9 cellular contexts compared by ENCODE assay signal in genomic region chr4:121070696-121071639, GRCh38. TPM values are rescaled to one million over a fixed set of nuclear protein-coding genes. Genes with fewer than 3 reads are reported as not detected.
DNase-seq lines count a peak whose midpoint lies in the region; ATAC-seq and TF ChIP-seq lines count a peak whose summit lies in the region.
"Had no signal": no experiment of that assay in that cellular context is flagged by ENCODE, and none has a peak within 500 bp of the region (broad histone marks: within the 10 kb centered on the region; RNA-seq: fewer than 3 reads in every experiment).

No MANE protein-coding gene starts in this region.

- H4K5ac ChIP-seq in IMR-90 (ENCODE audit: low read depth, low read length), result no peak overlapping the region

- POLR2A ChIA-PET in CD4-positive, alpha-beta T cell (lab: Charles Lee), result interaction anchor here (1.0 kb wide), 1 partner anchor 10 kb away, joined by 3 read pairs; no protein-coding TSS in a partner anchor
- POLR2A ChIA-PET in IMR-90 (lab: Charles Lee; ENCODE audit: unreplicated experiment), result interaction anchor here (0.6 kb wide), 1 partner anchor 1006 kb away, joined by 4 read pairs; no protein-coding TSS in a partner anchor

- H3K36me3 ChIP-seq in IMR-90 (ENCODE audit: control insufficient read depth, insufficient read depth, low read length), result no peaks in the 10 kb centered on the region
- no peaks in the 10 kb centered on the region for H3K36me3 ChIP-seq in left ventricle myocardium inferior
- H3K36me3 ChIP-seq in trophoblast cell (ENCODE audit: control insufficient read depth in 1 of 2, insufficient read depth in 2 of 2, low read length in 2 of 2), result no peaks in the 10 kb centered on the region

- no peak overlapping the region for H2BK20ac ChIP-seq in IMR-90 (ENCODE audit: low read depth, low read length)

- DNase-seq in CD4-positive, alpha-beta T cell, result peak in 5 of 10 experiments; percentile 3 to 36 (median 4)
- no peak for DNase-seq in IMR-90
- peak; percentile 40 for DNase-seq in left ventricle myocardium inferior
- peak in 1 of 2 donors; percentile 38 for DNase-seq in trophoblast cell

- 0 out of 2 replicates have a peak overlapping the region, but pooled peaks have one; percentile 9 for H3K4me3 ChIP-seq in IMR-90 (ENCODE audit: insufficient read depth, low read depth, low read length)
- peak overlapping the region; percentile 80 for H3K4me3 ChIP-seq in left ventricle myocardium inferior
- H3K4me3 ChIP-seq in trophoblast cell (ENCODE audit: low read depth, low read length), result peak overlapping the region; percentile 77

- H3K56ac ChIP-seq in IMR-90 (ENCODE audit: extremely low read depth, insufficient read depth, low read length), result no peak overlapping the region

- H2BK12ac ChIP-seq in trophoblast cell (ENCODE audit: low read length), result no peak overlapping the region

- peak overlapping the region; percentile 48 for H2AK9ac ChIP-seq in IMR-90 (replicated peaks; ENCODE audit: low read depth, low read length, poor library complexity)

- 1% methylated on average over 17 of the region's 64 CpGs; no CpG with 5 or more reads in 1 of the 2 experiments for WGBS in IMR-90 (ENCODE audit: extremely low coverage in 2 of 2, insufficient read length in 1 of 2), 2 experiments
- no CpG with 5 or more reads among the region's 64 CpGs for WGBS in trophoblast cell (ENCODE audit: extremely low coverage, insufficient coverage, insufficient read length)

- no peak overlapping the region for H2AK5ac ChIP-seq in IMR-90 (ENCODE audit: low read depth, low read length)
- H2AK5ac ChIP-seq in trophoblast cell (ENCODE audit: low read length), result no peak overlapping the region

- intact Hi-C loops in CD4-positive, alpha-beta T cell (cut with DNase I, micrococcal nuclease), result loop anchor here in 1 of 2 experiments (5.0 kb wide), 1 partner anchor 526 kb away; no protein-coding TSS in a partner anchor
- intact Hi-C loops in IMR-90 (cut with micrococcal nuclease) (no loop called here), left ventricle myocardium inferior (cut with micrococcal nuclease) (no loop called here)

- H4K20me1 ChIP-seq in IMR-90 (ENCODE audit: insufficient read depth, low read length), result no peaks in the 10 kb centered on the region

- H3K9me3 Mint-ChIP-seq in CD4-positive, alpha-beta T cell, result no peaks in the 10 kb centered on the region
- H3K9me3 Mint-ChIP-seq in activated naive CD4-positive, alpha-beta T cell treated with anti-CD3 and anti-CD28 coated beads, Interleukin-2, amount 50 U/mL, for 24 hours, result no peaks in the 10 kb centered on the region
- H3K9me3 Mint-ChIP-seq: memory B cell had no signal

- no peaks in the 10 kb centered on the region for H3K36me3 Mint-ChIP-seq in CD4-positive, alpha-beta T cell (ENCODE audit: low read depth)
- H3K36me3 Mint-ChIP-seq in activated naive CD4-positive, alpha-beta T cell treated with anti-CD3 and anti-CD28 coated beads, Interleukin-2, amount 50 U/mL, for 24 hours, result no peaks in the 10 kb centered on the region
- H3K36me3 Mint-ChIP-seq: memory B cell had no signal

- no peak overlapping the region for H2BK15ac ChIP-seq in IMR-90 (ENCODE audit: low read depth, low read length)

- BruUV-seq in IMR-90 (replicated peaks; lab: Mats Ljungman, UMichigan), result no TSS peak

- CTCF ChIA-PET in CD4-positive, alpha-beta T cell (lab: Charles Lee), result interaction anchor here (0.7 kb wide), 1 partner anchor 888 kb away, joined by 3 read pairs; no protein-coding TSS in a partner anchor
- CTCF ChIA-PET in IMR-90 (lab: Yijun Ruan, JAX), result interaction anchor here (0.6 kb wide), 1 partner anchor 794 kb away, joined by 3 read pairs; no protein-coding TSS in a partner anchor

- no peak for TF ChIP-seq RAD21 in IMR-90 (IDR thresholded peaks at IDR 0.05; ENCODE audit: low read length)

- H3K27me3 ChIP-seq in CD4-positive, alpha-beta T cell (ENCODE audit: control insufficient read depth, insufficient read depth, low read length), result peaks cover 64% of the 10 kb centered on the region
- H3K27me3 ChIP-seq in IMR-90 (ENCODE audit: control insufficient read depth, insufficient read depth, low read length) (peaks cover 56% of the 10 kb centered on the region), left ventricle myocardium inferior (ENCODE audit: low read depth) (peaks cover 11% of the 10 kb centered on the region), trophoblast cell (ENCODE audit: insufficient read depth, low read length) (peaks cover 19% of the 10 kb centered on the region)

- H3K9ac ChIP-seq in IMR-90 (ENCODE audit: low read depth, low read length) (no peak overlapping the region), trophoblast cell (ENCODE audit: low read length) (peak overlapping the region; percentile 39)

- in situ Hi-C loops in IMR-90 (cut with MboI; ENCODE audit: low sequenced_read_pairs), result no loop called here

- ATAC-seq in CD4-positive, alpha-beta T cell (ENCODE audit: poor library complexity), result peak; percentile 26
- ATAC-seq in IMR-90 (ENCODE audit: low read depth) (no peak; the same call in 1 of the 2 replicates), HG02798 (IDR thresholded peaks at IDR 0.05; ENCODE audit: poor library complexity, unreplicated experiment) (no peak), GM19035 (IDR thresholded peaks at IDR 0.05; ENCODE audit: unreplicated experiment) (no peak), HG02763 (IDR thresholded peaks at IDR 0.05; ENCODE audit: unreplicated experiment) (no peak)

- no peak overlapping the region for H3K4ac ChIP-seq in IMR-90 (ENCODE audit: low read depth, low read length)
- H3K4ac ChIP-seq in trophoblast cell (ENCODE audit: low read depth, low read length), result peak overlapping the region; percentile 34

- TF ChIP-seq CTCF in CD4-positive, alpha-beta T cell (IDR thresholded peaks at IDR 0.05), result no peak
- TF ChIP-seq CTCF in IMR-90 (conservative IDR thresholded peaks at IDR 0.05; ENCODE audit: low read depth, low read length) (no peak; the same call in 1 of the 2 replicates), left ventricle myocardium inferior (IDR thresholded peaks at IDR 0.05; ENCODE audit: borderline replicate concordance) (peak; percentile 50)

- no peak overlapping the region for H3K27ac ChIP-seq in CD4-positive, alpha-beta T cell (ENCODE audit: low read depth, low read length)
- no peak overlapping the region for H3K27ac ChIP-seq in IMR-90 (ENCODE audit: insufficient read depth, low read length)
- peak overlapping the region; percentile 82 for H3K27ac ChIP-seq in left ventricle myocardium inferior (replicated peaks)
- no peak overlapping the region for H3K27ac ChIP-seq in trophoblast cell (ENCODE audit: low read depth, low read length)

- H4K8ac ChIP-seq in IMR-90 (ENCODE audit: low read depth in 2 of 2, low read length in 2 of 2) (no peak overlapping the region), trophoblast cell (ENCODE audit: low read depth, low read length) (peak overlapping the region; percentile 12)

- dilution Hi-C loops in IMR-90 (cut with HindIII; ENCODE audit: low sequenced_read_pairs, unreplicated experiment), result no loop called here

- peaks cover 5% of the 10 kb centered on the region; the same call in 1 of the 2 replicates for H3K4me1 ChIP-seq in IMR-90 (ENCODE audit: control insufficient read depth, insufficient read depth, low read length)
- H3K4me1 ChIP-seq in left ventricle myocardium inferior, result peaks cover 24% of the 10 kb centered on the region
- peaks cover 2 to 5% of the 10 kb centered on the region in 2 experiments for H3K4me1 ChIP-seq in trophoblast cell (ENCODE audit: control insufficient read depth in 1 of 2, insufficient read depth in 2 of 2, low read length in 2 of 2)

- H3K79me1 ChIP-seq in IMR-90 (ENCODE audit: low read depth in 1 of 2, low read length in 2 of 2), result no peaks in the 10 kb centered on the region
- peaks cover 11% of the 10 kb centered on the region for H3K79me1 ChIP-seq in trophoblast cell (ENCODE audit: low read length)

- H4K12ac ChIP-seq in trophoblast cell (ENCODE audit: low read depth, low read length), result peak overlapping the region; percentile 3

- peaks cover 80% of the 10 kb centered on the region for H3K27me3 Mint-ChIP-seq in CD4-positive, alpha-beta T cell
- H3K27me3 Mint-ChIP-seq in activated naive CD4-positive, alpha-beta T cell treated with anti-CD3 and anti-CD28 coated beads, Interleukin-2, amount 50 U/mL, for 24 hours, result peaks cover 41% of the 10 kb centered on the region

- peak overlapping the region; percentile 87 for H3K4me3 Mint-ChIP-seq in CD4-positive, alpha-beta T cell
- peak overlapping the region; percentile 84 for H3K4me3 Mint-ChIP-seq in activated naive CD4-positive, alpha-beta T cell treated with anti-CD3 and anti-CD28 coated beads, Interleukin-2, amount 50 U/mL, for 24 hours

- H3K9me1 ChIP-seq in IMR-90 (ENCODE audit: insufficient read depth, low read length), result no peaks in the 10 kb centered on the region

- no peak for TF ChIP-seq POLR2A in IMR-90 (IDR thresholded peaks at IDR 0.05; ENCODE audit: low read depth, low read length)

- peaks cover 34% of the 10 kb centered on the region for H3K4me1 Mint-ChIP-seq in CD4-positive, alpha-beta T cell (ENCODE audit: low read depth)
- H3K4me1 Mint-ChIP-seq in activated naive CD4-positive, alpha-beta T cell treated with anti-CD3 and anti-CD28 coated beads, Interleukin-2, amount 50 U/mL, for 24 hours, result peaks cover 27% of the 10 kb centered on the region

- no peak overlapping the region for H2BK120ac ChIP-seq in IMR-90 (ENCODE audit: low read depth, low read length)
- H2BK120ac ChIP-seq in trophoblast cell (ENCODE audit: insufficient read depth, low read length, poor library complexity), result peak overlapping the region; percentile 30

- H3K4me2 ChIP-seq in IMR-90 (ENCODE audit: low read depth, low read length) (peak overlapping the region; percentile 92), trophoblast cell (ENCODE audit: low read length) (peak overlapping the region; percentile 86)

- no peak overlapping the region for H3K14ac ChIP-seq in IMR-90 (replicated peaks; ENCODE audit: low read depth, low read length)
- H3K14ac ChIP-seq in trophoblast cell (ENCODE audit: low read length), result peak overlapping the region; percentile 8

- no peak overlapping the region for H4K91ac ChIP-seq in IMR-90 (ENCODE audit: insufficient read depth, low read depth, low read length)
- peak overlapping the region; percentile 42 for H4K91ac ChIP-seq in trophoblast cell (ENCODE audit: low read depth, low read length)

- H3K27ac Mint-ChIP-seq in CD4-positive, alpha-beta T cell, result no peak overlapping the region
- peak overlapping the region; percentile 19 for H3K27ac Mint-ChIP-seq in activated naive CD4-positive, alpha-beta T cell treated with anti-CD3 and anti-CD28 coated beads, Interleukin-2, amount 50 U/mL, for 24 hours
- H3K27ac Mint-ChIP-seq: memory B cell had no signal

- H2AFZ ChIP-seq in IMR-90 (replicated peaks; ENCODE audit: low read length, poor library complexity), result peak overlapping the region; percentile 79
- peak overlapping the region; percentile 0 for H2AFZ ChIP-seq in trophoblast cell (ENCODE audit: insufficient read depth, low read length, poor library complexity)

- peaks cover 9% of the 10 kb centered on the region for H3K79me2 ChIP-seq in trophoblast cell (ENCODE audit: control insufficient read depth, insufficient read depth, low read length, poor library complexity)

- no peak overlapping the region for H3K18ac ChIP-seq in IMR-90 (ENCODE audit: low read depth, low read length)
- peak overlapping the region; percentile 23 for H3K18ac ChIP-seq in trophoblast cell (ENCODE audit: low read length)

- H2BK5ac ChIP-seq in IMR-90 (ENCODE audit: low read depth, low read length, poor library complexity, severe bottlenecking), result no peak overlapping the region
- H2BK5ac ChIP-seq in trophoblast cell (ENCODE audit: low read depth, low read length, poor library complexity), result no peak overlapping the region

- no peaks in the 10 kb centered on the region for H3K9me3 ChIP-seq in CD4-positive, alpha-beta T cell (ENCODE audit: control insufficient read depth, low read length)
- H3K9me3 ChIP-seq in IMR-90 (ENCODE audit: control insufficient read depth, insufficient read depth, low read length), result no peaks in the 10 kb centered on the region
- H3K9me3 ChIP-seq in left ventricle myocardium inferior (replicated peaks), result no peaks in the 10 kb centered on the region
- H3K9me3 ChIP-seq in trophoblast cell (ENCODE audit: insufficient read depth, low read depth, low read length), result no peaks in the 10 kb centered on the region

- H3K23ac ChIP-seq in IMR-90 (ENCODE audit: low read depth, low read length) (no peak overlapping the region), trophoblast cell (ENCODE audit: low read length) (no peak overlapping the region)

RNA-seq across cellular contexts. Expression of gene NDNF, which starts 1.4 kb away (rescaled TPM):
- total RNA-seq in CD4-positive, alpha-beta T cell, result under 1 TPM in 1 of 2 experiments, not detected in 1; 0.25 TPM
- total RNA-seq in IMR-90 (2012; rRNA removed) (under 0.01 TPM in 1 of 2 replicates, not detected in the other), left ventricle myocardium inferior (6.8 TPM)
- not detected in 2 replicates for polyA plus RNA-seq in IMR-90 (2012; rRNA removed)
- not detected in 2 replicates for polyA plus RNA-seq in IMR-90 (2012; cell fraction: cytosol; rRNA removed)
- polyA plus RNA-seq in IMR-90 (2012; cell fraction: nucleus; rRNA removed; ENCODE audit: low replicate concordance), result not detected in 2 replicates
- 34.7 and 38.2 TPM in 2 replicates for polyA plus RNA-seq in trophoblast cell (2013)

Comparison
In these comparisons a context has a peak if more than half of its experiments do, and no peak if none do; other contexts are left out.
1. H3K4me3 ChIP-seq: peak in every context shown above with its lines; median percentile 80 in left ventricle myocardium inferior; 77 in trophoblast cell; 9 in IMR-90.